Comparison of ENCODE assay signal across 28 cellular contexts in the genomic region with DNA sequence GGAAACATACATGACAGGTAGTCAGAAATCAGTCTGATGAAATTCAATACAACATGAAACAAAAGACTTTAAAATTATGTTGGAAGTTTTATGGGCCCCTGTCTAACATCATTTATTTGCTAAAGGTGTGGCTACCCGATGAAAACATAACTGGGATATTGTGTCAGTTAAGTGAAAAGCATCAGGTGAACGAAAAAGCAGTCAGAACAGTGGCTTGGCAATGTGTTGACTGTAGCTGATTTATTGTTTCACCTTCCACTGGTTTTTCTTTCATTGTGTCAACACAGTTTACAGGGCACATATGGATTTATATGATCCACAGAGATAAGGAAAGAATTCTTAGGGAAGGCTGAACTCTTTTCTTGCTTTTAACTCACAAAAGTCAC.
DNase-seq lines count a peak whose midpoint lies in the region; ATAC-seq and TF ChIP-seq lines count a peak whose summit lies in the region.
"Had no signal": no experiment of that assay in that cellular context is flagged by ENCODE, and none has a peak within 500 bp of the region (broad histone marks: within the 10 kb centered on the region; RNA-seq: fewer than 3 reads in every experiment).

No MANE protein-coding gene starts in this region.

- intact Hi-C loops in Panc1 (cut with micrococcal nuclease; ENCODE audit: unreplicated experiment) (no loop called here), left colon (cut with DNase I, micrococcal nuclease) (no loop called here)

- no TSS peak for BruUV-seq in Panc1 (replicated peaks; lab: Mats Ljungman, UMichigan)

- peaks cover 12 to 18% of the 10 kb centered on the region in 2 donors for H3K9me3 Mint-ChIP-seq in activated naive CD4-positive, alpha-beta T cell treated with anti-CD3 and anti-CD28 coated beads, Interleukin-2, amount 50 U/mL, for 72 hours

- H3K9me3 ChIP-seq in Panc1 (ENCODE audit: control insufficient read depth, insufficient read depth, low read depth, low read length): no peaks in the 10 kb centered on the region
- H3K9me3 ChIP-seq: lower lobe of right lung, Peyer's patch, SK-N-SH, tibial artery had no signal

- peak; percentile 17 for DNase-seq in COLO668 (lab: John Stamatoyannopoulos, UW; ENCODE audit: unreplicated experiment)
- no peak for DNase-seq in HEK293T (ENCODE audit: extremely low spot score)
- no peak for DNase-seq in Panc1 (ENCODE audit: low read depth, low spot score)
- no peak for DNase-seq in left colon
- no peak for DNase-seq in DMS53 treated with DMSO at 0.1 percent for 48 hours (lab: John Stamatoyannopoulos, UW; ENCODE audit: unreplicated experiment)
- no peak for DNase-seq in activated naive CD4-positive, alpha-beta T cell treated with anti-CD3 and anti-CD28 coated beads, Interleukin-2, amount 50 U/mL, for 72 hours (ENCODE audit: low spot score in 2 of 2)
- DNase-seq: activated CD4-positive, alpha-beta T cell treated with anti-CD3 and anti-CD28 coated beads, Interleukin-2, amount 10 ng/mL, durations not matched to agents 24 days and 14 days; activated naive CD4-positive, alpha-beta T cell treated with anti-CD3 and anti-CD28 coated beads for 36 hours; activated T-cell treated with anti-CD3 and anti-CD28 coated beads, Interleukin-2, amount 50 U/mL, for 72 hours; amniotic stem cell; HCEC 1CT; kidney; lower lobe of right lung; MM.1S; NCI-H1436 treated with DMSO at 0.1 percent for 48 hours; NCI-H226; Peyer's patch; posterior cingulate gyrus; SK-N-SH; stimulated activated CD4-positive, alpha-beta T cell treated with anti-CD3 and anti-CD28 coated beads, Interleukin-15, amount 100 ng/mL, for 24 hours; stimulated activated naive CD8-positive, alpha-beta T cell treated with anti-CD3 and anti-CD28 coated beads, Interleukin-15, Interleukin-2, amounts not matched to agents 100 U/mL and 50 U/mL, for 24 hours; tibial artery had no signal

- no peaks in the 10 kb centered on the region for H3K36me3 Mint-ChIP-seq in activated naive CD4-positive, alpha-beta T cell treated with anti-CD3 and anti-CD28 coated beads, Interleukin-2, amount 50 U/mL, for 72 hours
- H3K36me3 Mint-ChIP-seq: CD14-positive monocyte, neural progenitor cell had no signal

- H3K27ac Mint-ChIP-seq in activated naive CD4-positive, alpha-beta T cell treated with anti-CD3 and anti-CD28 coated beads, Interleukin-2, amount 50 U/mL, for 72 hours: no peak overlapping the region
- H3K27ac Mint-ChIP-seq: activated CD4-positive, alpha-beta T cell treated with anti-CD3 and anti-CD28 coated beads, Interleukin-2, amount 10 ng/mL, durations not matched to agents 24 days and 14 days; activated naive CD4-positive, alpha-beta T cell treated with anti-CD3 and anti-CD28 coated beads for 36 hours; activated T-cell treated with anti-CD3 and anti-CD28 coated beads, Interleukin-2, amount 50 U/mL, for 72 hours; CD14-positive monocyte; neural progenitor cell had no signal

- peak overlapping the region; percentile 74; the same call in 1 of the 2 replicates for H3K27ac ChIP-seq in Panc1 (ENCODE audit: low read length)
- H3K27ac ChIP-seq: lower lobe of right lung, neural progenitor cell, Peyer's patch, tibial artery had no signal

- no peaks in the 10 kb centered on the region for H3K27me3 ChIP-seq in Panc1 (ENCODE audit: control insufficient read depth, insufficient read depth, low read length)
- H3K27me3 ChIP-seq: neural progenitor cell, Peyer's patch, tibial artery had no signal

- no peak overlapping the region for H3K4me3 ChIP-seq in Panc1 (ENCODE audit: low read depth in 2 of 2, low read length in 2 of 2)
- H3K4me3 ChIP-seq: K562, lower lobe of right lung, neural progenitor cell, Peyer's patch, tibial artery had no signal

- in situ Hi-C loops in Panc1 (cut with HindIII; ENCODE audit: low pct_unique_long_range_greater_than_20kb, low sequenced_read_pairs): no loop called here

- ATAC-seq in Panc1 (no peak), left colon (peak; percentile 95), HG02852 (IDR thresholded peaks at IDR 0.05; ENCODE audit: unreplicated experiment) (no peak), HG03521 (IDR thresholded peaks at IDR 0.05; ENCODE audit: unreplicated experiment) (no peak)
- ATAC-seq in activated naive CD4-positive, alpha-beta T cell treated with anti-CD3 and anti-CD28 coated beads, Interleukin-2, amount 50 U/mL, for 72 hours: no peak
- ATAC-seq: activated T-cell treated with anti-CD3 and anti-CD28 coated beads, Interleukin-2, amount 50 U/mL, for 72 hours; K562; lower lobe of right lung; sciatic nerve; stimulated activated naive CD8-positive, alpha-beta T cell treated with anti-CD3 and anti-CD28 coated beads, Interleukin-15, Interleukin-2, amounts not matched to agents 100 U/mL and 50 U/mL, for 24 hours had no signal

- CTCF ChIA-PET in HEK293T (lab: Yijun Ruan, JAX): no interaction called here
- CTCF ChIA-PET in Panc1 (lab: Charles Lee): no interaction called here

- H3K4me1 ChIP-seq in Panc1 (ENCODE audit: control insufficient read depth, insufficient read depth, low read length): peaks cover 10% of the 10 kb centered on the region; the same call in 1 of the 2 replicates
- H3K4me1 ChIP-seq: lower lobe of right lung, Peyer's patch, tibial artery had no signal

- no peak for TF ChIP-seq CTCF in Panc1 (IDR thresholded peaks at IDR 0.05)

- H3K36me3 ChIP-seq in Panc1 (ENCODE audit: control insufficient read depth, insufficient read depth, low read length): no peaks in the 10 kb centered on the region
- H3K36me3 ChIP-seq: lower lobe of right lung, neural progenitor cell, Peyer's patch, tibial artery had no signal

- POLR2A ChIA-PET in HEK293T (lab: Yijun Ruan, JAX) (interaction anchor here (1.1 kb wide), 1 partner anchor 233 kb away, joined by 3 read pairs; no protein-coding TSS in a partner anchor), Panc1 (lab: Charles Lee) (no interaction called here)

TF ChIP-seq in HEK293T, 16 proteins besides CTCF, POLR2A, EP300 and RAD21:
- TF ChIP-seq, protein P1, sequence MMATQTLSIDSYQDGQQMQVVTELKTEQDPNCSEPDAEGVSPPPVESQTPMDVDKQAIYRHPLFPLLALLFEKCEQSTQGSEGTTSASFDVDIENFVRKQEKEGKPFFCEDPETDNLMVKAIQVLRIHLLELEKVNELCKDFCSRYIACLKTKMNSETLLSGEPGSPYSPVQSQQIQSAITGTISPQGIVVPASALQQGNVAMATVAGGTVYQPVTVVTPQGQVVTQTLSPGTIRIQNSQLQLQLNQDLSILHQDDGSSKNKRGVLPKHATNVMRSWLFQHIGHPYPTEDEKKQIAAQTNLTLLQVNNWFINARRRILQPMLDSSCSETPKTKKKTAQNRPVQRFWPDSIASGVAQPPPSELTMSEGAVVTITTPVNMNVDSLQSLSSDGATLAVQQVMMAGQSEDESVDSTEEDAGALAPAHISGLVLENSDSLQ (IDR thresholded peaks at IDR 0.05): peak; percentile 93
- peak; percentile 82; the same call in 1 of the 2 replicates for TF ChIP-seq CTBP1 (IDR thresholded peaks at IDR 0.05; ENCODE audit: borderline replicate concordance)
- no peak; the same call in 1 of the 2 replicates for TF ChIP-seq ARNT (IDR thresholded peaks at IDR 0.05)
- peak; percentile 84 for TF ChIP-seq FOXA1 (IDR thresholded peaks at IDR 0.05)
